ENCODE assay signal across 29 cellular contexts in genomic region chr18:51069885-51070284, GRCh38. TPM values are rescaled to one million over a fixed set of nuclear protein-coding genes. Genes with fewer than 3 reads are reported as not detected.
DNase-seq lines count a peak whose midpoint lies in the region; ATAC-seq and TF ChIP-seq lines count a peak whose summit lies in the region.
"Had no signal": no experiment of that assay in that cellular context is flagged by ENCODE, and none has a peak within 500 bp of the region (broad histone marks: within the 10 kb centered on the region; RNA-seq: fewer than 3 reads in every experiment).

No MANE protein-coding gene starts in this region.

- no peaks in the 10 kb centered on the region for H3F3A ChIP-seq in GM23338 (replicated peaks; ENCODE audit: low read depth)

- peaks cover 47% of the 10 kb centered on the region for H3K4me1 Mint-ChIP-seq in activated T-cell treated with anti-CD3 and anti-CD28 coated beads, Interleukin-2, amount 50 U/mL, for 24 hours (ENCODE audit: low read depth)
- peaks cover 44% of the 10 kb centered on the region for H3K4me1 Mint-ChIP-seq in chondrocyte (ENCODE audit: low read depth)
- H3K4me1 Mint-ChIP-seq in progenitor cell of endocrine pancreas (ENCODE audit: low read depth), result no peaks in the 10 kb centered on the region
- peaks cover 14 to 43% (median 24%) of the 10 kb centered on the region in 4 donors for H3K4me1 Mint-ChIP-seq in CD4-positive, alpha-beta memory T cell
- H3K4me1 Mint-ChIP-seq in GM23338, result no peaks in the 10 kb centered on the region
- H3K4me1 Mint-ChIP-seq: endodermal cell, nephron had no signal

- no peaks in the 10 kb centered on the region for H3K9me2 ChIP-seq in GM23338 (ENCODE audit: insufficient read depth)

- CTCF ChIA-PET in CD4-positive, alpha-beta memory T cell (lab: Charles Lee; ENCODE audit: partially characterized antibody), result interaction anchor here (1.1 kb wide), 1 partner anchor 41 kb away, joined by 3 read pairs; no protein-coding TSS in a partner anchor

- H3K36me3 Mint-ChIP-seq in activated T-cell treated with anti-CD3 and anti-CD28 coated beads, Interleukin-2, amount 50 U/mL, for 24 hours (ENCODE audit: low read depth), result peaks cover 81% of the 10 kb centered on the region
- peaks cover 7% of the 10 kb centered on the region for H3K36me3 Mint-ChIP-seq in chondrocyte (ENCODE audit: low read depth)
- H3K36me3 Mint-ChIP-seq in progenitor cell of endocrine pancreas (ENCODE audit: insufficient read depth), result peaks cover 38% of the 10 kb centered on the region
- H3K36me3 Mint-ChIP-seq in CD4-positive, alpha-beta memory T cell, result peaks cover 49 to 64% of the 10 kb centered on the region in 2 donors
- peaks cover 58% of the 10 kb centered on the region; the same call in 2 of the 3 replicates for H3K36me3 Mint-ChIP-seq in GM23338 (ENCODE audit: low read depth)

- H3K4me3 ChIP-seq in CD4-positive, alpha-beta memory T cell (ENCODE audit: low read length in 2 of 2), result no peak overlapping the region
- H3K4me3 ChIP-seq in GM23338, result no peak overlapping the region
- H3K4me3 ChIP-seq: ascending aorta, heart right ventricle, tibial artery, vagina had no signal

- H3K4me3 Mint-ChIP-seq in activated T-cell treated with anti-CD3 and anti-CD28 coated beads, Interleukin-2, amount 50 U/mL, for 24 hours, result no peak overlapping the region
- no peak overlapping the region for H3K4me3 Mint-ChIP-seq in chondrocyte (ENCODE audit: unreplicated experiment)
- no peak overlapping the region for H3K4me3 Mint-ChIP-seq in progenitor cell of endocrine pancreas (ENCODE audit: low read depth)
- no peak overlapping the region for H3K4me3 Mint-ChIP-seq in CD4-positive, alpha-beta memory T cell
- H3K4me3 Mint-ChIP-seq in GM23338, result no peak overlapping the region
- H3K4me3 Mint-ChIP-seq: activated naive CD8-positive, alpha-beta T cell treated with anti-CD3 and anti-CD28 coated beads, Interleukin-2, amount 10 ng/mL, durations not matched to agents 7 days and 5 days; dendritic cell treated with granulocyte-macrophage colony-stimulating factor and Interleukin-4, amounts not matched to agents 40 ng/mL and 50 ng/mL, for 4 days; endodermal cell; nephron; T-helper 1 cell treated with Interleukin-12 subunit alpha and Interleukin-12 subunit beta and Interleukin-4 antibody, amounts not matched to agents 30 μg/mL and 1 μg/mL, for 36 hours had no signal

- H3K27ac ChIP-seq in CD4-positive, alpha-beta memory T cell (ENCODE audit: low read depth, low read length), result no peak overlapping the region
- H3K27ac ChIP-seq in GM23338 (ENCODE audit: low read depth), result no peak overlapping the region
- H3K27ac ChIP-seq: ascending aorta, heart right ventricle, tibial artery, vagina had no signal

- no peaks in the 10 kb centered on the region for H3K27me3 ChIP-seq in CD4-positive, alpha-beta memory T cell (ENCODE audit: insufficient read depth, low read length)
- no peaks in the 10 kb centered on the region for H3K27me3 ChIP-seq in GM23338 (ENCODE audit: insufficient read depth)
- H3K27me3 ChIP-seq: ascending aorta, heart right ventricle, tibial artery, vagina had no signal

- intact Hi-C loops in CD4-positive, alpha-beta memory T cell (cut with micrococcal nuclease), result no loop called here

- H2AFZ ChIP-seq in GM23338, result no peak overlapping the region

- DNase-seq in activated T-cell treated with anti-CD3 and anti-CD28 coated beads, Interleukin-2, amount 50 U/mL, for 24 hours, result no peak
- no peak for DNase-seq in activated T-cell treated with anti-CD3 and anti-CD28 coated beads, Interleukin-2, amount 50 U/mL, for 1 hour
- DNase-seq in HCEC 1CT (peak; percentile 18), chondrocyte (ENCODE audit: low spot score) (no peak), progenitor cell of endocrine pancreas (ENCODE audit: low spot score, unreplicated experiment) (no peak), GM23338 (ENCODE audit: low spot score) (no peak)
- no peak for DNase-seq in CD4-positive, alpha-beta memory T cell
- DNase-seq: activated CD4-positive, alpha-beta T cell treated with anti-CD3 and anti-CD28 coated beads, Interleukin-2, amount 50 U/mL, for 4 hours; activated CD4-positive, CD25-positive, alpha-beta regulatory T cell; activated naive CD8-positive, alpha-beta T cell treated with anti-CD3 and anti-CD28 coated beads, Interleukin-2, amount 10 ng/mL, durations not matched to agents 7 days and 5 days; Calu3; central memory CD4-positive, alpha-beta T cell; DMS79; endodermal cell; GOT3; heart right ventricle; NCI-H146; NCI-H446 treated with DMSO at 0.1 percent for 48 hours; NCI-H82; small intestine; tibial artery had no signal

- H3K4me2 ChIP-seq in GM23338, result no peak overlapping the region

- no peaks in the 10 kb centered on the region for H3K4me1 ChIP-seq in CD4-positive, alpha-beta memory T cell (ENCODE audit: insufficient read depth, low read length)
- H3K4me1 ChIP-seq in GM23338 (ENCODE audit: insufficient read depth), result no peaks in the 10 kb centered on the region
- H3K4me1 ChIP-seq: ascending aorta had no signal

- POLR2A ChIA-PET in CD4-positive, alpha-beta memory T cell (lab: Charles Lee; ENCODE audit: partially characterized antibody), result interaction anchor here (1.1 kb wide), 1 partner anchor 40 kb away, joined by 3 read pairs; the partner anchor contains the start of gene SMAD4

- H3K27ac Mint-ChIP-seq in activated T-cell treated with anti-CD3 and anti-CD28 coated beads, Interleukin-2, amount 50 U/mL, for 24 hours, result peak overlapping the region; percentile 50
- H3K27ac Mint-ChIP-seq in chondrocyte (ENCODE audit: unreplicated experiment) (peak overlapping the region; percentile 98), progenitor cell of endocrine pancreas (peak overlapping the region; percentile 33), GM23338 (no peak overlapping the region)
- H3K27ac Mint-ChIP-seq in CD4-positive, alpha-beta memory T cell, result peak overlapping the region in 2 of 7 donors; percentile 4 to 70
- H3K27ac Mint-ChIP-seq: activated naive CD8-positive, alpha-beta T cell treated with anti-CD3 and anti-CD28 coated beads, Interleukin-2, amount 10 ng/mL, durations not matched to agents 7 days and 5 days; activated T-helper 2 cell treated with anti-CD3 and anti-CD28 coated beads, Interferon-gamma antibody, Interleukin-2, Interleukin-4, amounts not matched to agents 10 μg/mL and 5 μg/mL and 100 μg/mL, durations not matched to agents 14 hours and 24 hours and 36 hours; dendritic cell treated with granulocyte-macrophage colony-stimulating factor and Interleukin-4, amounts not matched to agents 40 ng/mL and 50 ng/mL, for 4 days; endodermal cell; nephron; T-helper 1 cell treated with Interleukin-12 subunit alpha and Interleukin-12 subunit beta and Interleukin-4 antibody, amounts not matched to agents 30 μg/mL and 1 μg/mL, for 36 hours had no signal

- peaks cover 14% of the 10 kb centered on the region for H3K36me3 ChIP-seq in CD4-positive, alpha-beta memory T cell (ENCODE audit: insufficient read depth, low read length)
- peaks cover 14% of the 10 kb centered on the region; the same call in 1 of the 2 replicates for H3K36me3 ChIP-seq in GM23338 (ENCODE audit: insufficient read depth)

- no peaks in the 10 kb centered on the region for H3K9me3 ChIP-seq in CD4-positive, alpha-beta memory T cell (ENCODE audit: control insufficient read depth in 1 of 2, low read length in 2 of 2)
- H3K9me3 ChIP-seq: ascending aorta, heart right ventricle, tibial artery, vagina had no signal

- TF ChIP-seq CTCF in chondrocyte (IDR thresholded peaks at IDR 0.05) (no peak), progenitor cell of endocrine pancreas (IDR thresholded peaks at IDR 0.05; ENCODE audit: unreplicated experiment) (no peak), GM23338 (conservative IDR thresholded peaks at IDR 0.05; ENCODE audit: low read depth in 2 of 2) (no peak)

- ATAC-seq in GM18519 (IDR thresholded peaks at IDR 0.05; ENCODE audit: low FRiP score, unreplicated experiment) (no peak), GM23338 (no peak)
- ATAC-seq: esophagus mucosa had no signal

- H4K20me1 ChIP-seq in GM23338 (replicated peaks; ENCODE audit: insufficient read depth), result no peaks in the 10 kb centered on the region

- H3K79me2 ChIP-seq in GM23338 (replicated peaks; ENCODE audit: insufficient read depth), result peaks cover 49% of the 10 kb centered on the region

- H3K27me3 Mint-ChIP-seq in activated T-cell treated with anti-CD3 and anti-CD28 coated beads, Interleukin-2, amount 50 U/mL, for 24 hours, result no peaks in the 10 kb centered on the region
- H3K27me3 Mint-ChIP-seq in chondrocyte (ENCODE audit: low read depth) (no peaks in the 10 kb centered on the region), progenitor cell of endocrine pancreas (no peaks in the 10 kb centered on the region), GM23338 (ENCODE audit: insufficient read depth, low read depth, poor library complexity) (no peaks in the 10 kb centered on the region)
- H3K27me3 Mint-ChIP-seq in CD4-positive, alpha-beta memory T cell, result no peaks in the 10 kb centered on the region
- H3K27me3 Mint-ChIP-seq: activated naive CD8-positive, alpha-beta T cell treated with anti-CD3 and anti-CD28 coated beads, Interleukin-2, amount 10 ng/mL, durations not matched to agents 7 days and 5 days; dendritic cell treated with granulocyte-macrophage colony-stimulating factor and Interleukin-4, amounts not matched to agents 40 ng/mL and 50 ng/mL, for 4 days had no signal

- no peaks in the 10 kb centered on the region for H3K9me3 Mint-ChIP-seq in activated T-cell treated with anti-CD3 and anti-CD28 coated beads, Interleukin-2, amount 50 U/mL, for 24 hours
- H3K9me3 Mint-ChIP-seq in chondrocyte (ENCODE audit: low read depth) (no peaks in the 10 kb centered on the region), progenitor cell of endocrine pancreas (ENCODE audit: low read depth) (no peaks in the 10 kb centered on the region), GM23338 (no peaks in the 10 kb centered on the region)
- no peaks in the 10 kb centered on the region for H3K9me3 Mint-ChIP-seq in CD4-positive, alpha-beta memory T cell
- H3K9me3 Mint-ChIP-seq: activated naive CD8-positive, alpha-beta T cell treated with anti-CD3 and anti-CD28 coated beads, Interleukin-2, amount 10 ng/mL, durations not matched to agents 7 days and 5 days; activated T-helper 2 cell treated with anti-CD3 and anti-CD28 coated beads, Interferon-gamma antibody, Interleukin-2, Interleukin-4, amounts not matched to agents 10 μg/mL and 5 μg/mL and 100 μg/mL, durations not matched to agents 14 hours and 24 hours and 36 hours; dendritic cell treated with granulocyte-macrophage colony-stimulating factor and Interleukin-4, amounts not matched to agents 40 ng/mL and 50 ng/mL, for 4 days; endodermal cell; nephron; T-helper 1 cell treated with Interleukin-12 subunit alpha and Interleukin-12 subunit beta and Interleukin-4 antibody, amounts not matched to agents 30 μg/mL and 1 μg/mL, for 36 hours had no signal

RNA-seq across cellular contexts. Expression of gene SMAD4, which starts 39.9 kb away (rescaled TPM):
- total RNA-seq in chondrocyte (106 to 119 TPM (median 113 TPM) in 3 replicates), progenitor cell of endocrine pancreas (164 and 165 TPM in 2 replicates)
- total RNA-seq in CD4-positive, alpha-beta memory T cell, result 100 to 1,000 TPM; 143 to 155 TPM
- polyA plus RNA-seq in CD4-positive, alpha-beta memory T cell, result 10 to 100 TPM; 37.7 to 95.4 TPM
- total RNA-seq in GM23338 (2014; rRNA removed; shearing (Covaris generic)), result 103 and 123 TPM in 2 replicates
- polyA plus RNA-seq in GM23338 (2016; fragmentation: Nextera tagmentation; extraction: Ambion mirVana), result 41.9 and 42.5 TPM in 2 replicates
